Comparison of ENCODE assay signal across 8 cellular contexts in genomic region chr17:74759243-74759801, GRCh38. TPM values are rescaled to one million over a fixed set of nuclear protein-coding genes. Genes with fewer than 3 reads are reported as not detected.
DNase-seq lines count a peak whose midpoint lies in the region; ATAC-seq lines count a peak whose summit lies in the region.

No MANE protein-coding gene starts in this region.

- H3K27me3 ChIP-seq in esophagus (ENCODE audit: control insufficient read depth in 1 of 2, insufficient read depth in 2 of 2, low read length in 2 of 2): no peaks in the 10 kb centered on the region

- no peaks in the 10 kb centered on the region for H3K9me3 ChIP-seq in esophagus (ENCODE audit: control insufficient read depth in 2 of 2, insufficient read depth in 1 of 2, low read depth in 1 of 2, low read length in 1 of 2)

- WGBS in esophagus, 2 donors: 33 to 47% methylated on average over 9 of the region's 9 CpGs

- peaks cover 4 to 24% of the 10 kb centered on the region in 2 donors for H3K36me3 ChIP-seq in esophagus (ENCODE audit: control insufficient read depth in 2 of 2, insufficient read depth in 2 of 2, low read length in 1 of 2)

- peaks cover 16 to 66% of the 10 kb centered on the region in 2 donors for H3K4me1 ChIP-seq in esophagus (ENCODE audit: control insufficient read depth in 2 of 2, insufficient read depth in 2 of 2, low read length in 1 of 2)

- ATAC-seq in HG03175 (IDR thresholded peaks at IDR 0.05; ENCODE audit: unreplicated experiment) (peak; percentile 58), HG02571 (IDR thresholded peaks at IDR 0.05; ENCODE audit: unreplicated experiment) (no peak)

- peak overlapping the region; percentile 1 to 18 for H3K4me3 ChIP-seq in esophagus (ENCODE audit: low read depth in 1 of 2, low read length in 2 of 2)

- peak; percentile 44 for DNase-seq in NCI-H82 (lab: John Stamatoyannopoulos, UW)
- no peak for DNase-seq in NCI-H82 treated with DMSO at 0.1 percent for 48 hours (lab: John Stamatoyannopoulos, UW; ENCODE audit: unreplicated experiment)
- DNase-seq in T-helper 9 cell: peak; percentile 40
- no peak for DNase-seq in substantia nigra (lab: John Stamatoyannopoulos, UW)
- DNase-seq in NCI-H2081 (lab: John Stamatoyannopoulos, UW): no peak

- H3K27ac ChIP-seq in esophagus (ENCODE audit: low read depth in 2 of 2, low read length in 1 of 2) (peak overlapping the region; percentile 88 to 95), substantia nigra (ENCODE audit: low read depth, low read length, poor library complexity, severe bottlenecking) (peak overlapping the region; percentile 83)

RNA-seq across cellular contexts. Expression of gene NHERF1, which starts 10.9 kb away (rescaled TPM):
- 100 to 1,000 TPM; 108 to 224 TPM for polyA plus RNA-seq in esophagus

RNA-seq across cellular contexts. Expression of gene NAT9, which starts 16.8 kb away (rescaled TPM):
- 10 to 100 TPM; 19.7 to 25.6 TPM for polyA plus RNA-seq in esophagus

RNA-seq across cellular contexts. Expression of gene RAB37, which starts 22.3 kb away (rescaled TPM):
- polyA plus RNA-seq in esophagus: under 1 TPM; 0.66 to 0.86 TPM

RNA-seq across cellular contexts. Expression of gene CD300LF, which starts 46.6 kb away (rescaled TPM):
- polyA plus RNA-seq in esophagus: under 1 TPM; 0.04 to 0.14 TPM

Comparison
In these comparisons a context has a peak if more than half of its experiments do, and no peak if none do; other contexts are left out.
1. DNase-seq: peak in NCI-H82 (single experiment) and T-helper 9 cell (single experiment); none in NCI-H82 treated with DMSO at 0.1 percent for 48 hours (single experiment), substantia nigra (0 of 49) and NCI-H2081 (0 of 2).